8 cellular contexts compared by ENCODE assay signal in genomic region chr2:136305517-136306192, GRCh38.
DNase-seq lines count a peak whose midpoint lies in the region; ATAC-seq, FAIRE-seq and TF ChIP-seq lines count a peak whose summit lies in the region.

No MANE protein-coding gene starts in this region.

- CTCF ChIA-PET in WTC11 (lab: Charles Lee) = interaction anchor here (0.5 to 1.5 kb wide), 2 partner anchors 9 to 308 kb away, joined by 4 to 6 read pairs; no protein-coding TSS in a partner anchor

- H3K27me3 Mint-ChIP-seq in WTC11 (ENCODE audit: low read depth) (no peaks in the 10 kb centered on the region; the same call in 1 of the 2 replicates), mesothelial cell of epicardium (ENCODE audit: low read depth) (peaks cover 15% of the 10 kb centered on the region)

- no peaks in the 10 kb centered on the region for H3K36me3 ChIP-seq in body of pancreas (replicated peaks in 1 of 2; ENCODE audit: insufficient read depth in 1 of 2, low read depth in 2 of 2)

- H3K27me3 ChIP-seq in foreskin keratinocyte = no peaks in the 10 kb centered on the region
- no peaks in the 10 kb centered on the region for H3K27me3 ChIP-seq in body of pancreas

- H3K4me3 ChIP-seq in body of pancreas = no peak overlapping the region

- H3K9me3 Mint-ChIP-seq in WTC11 (no peaks in the 10 kb centered on the region), mesothelial cell of epicardium (no peaks in the 10 kb centered on the region)

- H3K36me3 Mint-ChIP-seq in WTC11 = no peaks in the 10 kb centered on the region
- no peaks in the 10 kb centered on the region for H3K36me3 Mint-ChIP-seq in mesothelial cell of epicardium

- H3K27ac ChIP-seq in foreskin keratinocyte (no peak overlapping the region), body of pancreas (no peak overlapping the region)

- no peak for TF ChIP-seq POLR2A in body of pancreas (IDR thresholded peaks at IDR 0.05)

- intact Hi-C loops in body of pancreas (cut with DNase I) = no loop called here

- FAIRE-seq in GM19239 (lab: Jason Lieb, UNC) = peak; percentile 21

- POLR2A ChIA-PET in WTC11 (lab: Charles Lee) = no interaction called here

- DNase-seq in GM19239 (ENCODE audit: insufficient read length, low spot score) (no peak), WTC11 (ENCODE audit: low spot score) (no peak), foreskin keratinocyte (no peak), epidermal melanocyte (ENCODE audit: insufficient read length, low spot score) (no peak), body of pancreas (no peak), mesothelial cell of epicardium (ENCODE audit: low spot score in 2 of 2, unreplicated experiment in 2 of 2) (no peak), LoVo (ENCODE audit: low spot score) (no peak)

- H3K4me3 Mint-ChIP-seq in WTC11 = no peak overlapping the region
- H3K4me3 Mint-ChIP-seq in mesothelial cell of epicardium = no peak overlapping the region

- H3K4me1 Mint-ChIP-seq in WTC11 (peaks cover 6% of the 10 kb centered on the region), mesothelial cell of epicardium (peaks cover 4% of the 10 kb centered on the region)

- no peaks in the 10 kb centered on the region for H3K9me3 ChIP-seq in body of pancreas

- H3K4me1 ChIP-seq in foreskin keratinocyte = no peaks in the 10 kb centered on the region
- no peaks in the 10 kb centered on the region for H3K4me1 ChIP-seq in body of pancreas

- TF ChIP-seq CTCF in WTC11 (IDR thresholded peaks at IDR 0.05) (no peak), foreskin keratinocyte (conservative IDR thresholded peaks at IDR 0.05) (no peak), body of pancreas (IDR thresholded peaks at IDR 0.05) (no peak), mesothelial cell of epicardium (IDR thresholded peaks at IDR 0.05; ENCODE audit: unreplicated experiment) (no peak)

- ATAC-seq in HG03103 (IDR thresholded peaks at IDR 0.05; ENCODE audit: low read depth, unreplicated experiment) (peak; percentile 89), WTC11 (peak; percentile 34), foreskin keratinocyte (peak; percentile 59), body of pancreas (no peak)

- no peak overlapping the region for H3K27ac Mint-ChIP-seq in WTC11
- H3K27ac Mint-ChIP-seq in mesothelial cell of epicardium = no peak overlapping the region

- 79 to 80% methylated on average over 7 of the region's 7 CpGs for WGBS in body of pancreas, 2 donors

TF ChIP-seq in WTC11, 78 proteins besides CTCF, POLR2A, EP300 and RAD21:
- TF ChIP-seq CBFB (CRISPR knock-in tag; IDR thresholded peaks at IDR 0.05; ENCODE audit: low read depth) (no peak), TEAD4 (CRISPR knock-in tag; IDR thresholded peaks at IDR 0.05) (no peak)
